Comparison of ENCODE assay signal across 27 cellular contexts in the genomic region with DNA sequence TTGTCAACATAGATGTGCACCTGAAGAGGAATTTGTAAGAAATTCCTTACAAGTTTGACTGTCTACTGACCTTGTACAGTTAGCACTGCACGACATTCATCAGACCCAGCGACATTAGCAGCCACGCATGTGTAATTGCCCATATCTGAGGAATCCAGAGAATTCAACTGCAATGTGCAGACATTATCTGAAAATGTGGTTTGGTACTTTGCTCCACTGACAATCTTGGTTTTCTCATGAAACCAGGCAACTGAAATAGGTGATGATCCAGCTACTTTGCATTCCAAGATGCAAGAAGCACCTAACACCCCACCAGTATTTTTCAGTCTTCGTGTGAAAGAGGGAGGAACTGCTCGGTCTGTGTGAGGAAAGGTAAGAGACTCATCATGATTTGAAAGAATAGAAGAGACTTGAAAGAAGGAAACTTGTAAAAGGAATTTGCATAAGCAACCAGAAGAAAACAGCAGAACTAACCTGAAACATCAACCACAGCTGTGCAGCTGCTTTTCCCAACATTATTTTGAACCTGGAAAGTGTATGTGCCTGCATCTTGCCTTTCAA.
"Had no signal": no experiment of that assay in that cellular context is flagged by ENCODE, and none has a peak within 500 bp of the region (broad histone marks: within the 10 kb centered on the region; RNA-seq: fewer than 3 reads in every experiment).

No MANE protein-coding gene starts in this region.

- ATAC-seq: foreskin keratinocyte; right lobe of liver; stimulated activated memory B cell treated with anti-CD40 and anti-IgM and Interleukin-4, amounts not matched to agents 10 μg/mL and 1 μg/mL and 100 μg/mL, for 72 hours; upper lobe of right lung had no signal

- H3K4me1 ChIP-seq: breast epithelium, esophagus muscularis mucosa, foreskin keratinocyte, right lobe of liver, stomach, thyroid gland, upper lobe of right lung had no signal

- DNase-seq: activated CD4-positive, alpha-beta memory T cell treated with anti-CD3 and anti-CD28 coated beads for 36 hours; activated CD4-positive, alpha-beta T cell treated with anti-CD3 and anti-CD28 coated beads for 48 hours; activated CD8-positive, alpha-beta memory T cell treated with anti-CD3 and anti-CD28 coated beads, Interleukin-2, amount 50 U/mL, for 4 hours; activated effector memory CD4-positive, alpha-beta T cell treated with anti-CD3 and anti-CD28 coated beads, Interleukin-2, amount 50 U/mL, for 16 hours; activated naive CD4-positive, alpha-beta T cell treated with anti-CD3 and anti-CD28 coated beads, Interleukin-2, amount 50 U/mL, for 16 hours; activated T-cell treated with anti-CD3 and anti-CD28 coated beads, Interleukin-2, amount 50 U/mL, for 1 hour; amniotic stem cell; dermis blood vessel endothelial cell; effector CD4-positive, alpha-beta T cell; foreskin keratinocyte; heart left ventricle; hypothalamus; immature natural killer cell; kidney; mesendoderm; posterior cingulate gyrus; right lobe of liver; stimulated activated CD4-positive, alpha-beta T cell treated with anti-CD3 and anti-CD28 coated beads, Interleukin-2, amount 100 ng/mL, for 48 hours; stomach; T-helper 9 cell; thyroid gland; upper lobe of right lung had no signal

- H3K27me3 ChIP-seq: breast epithelium, esophagus muscularis mucosa, foreskin keratinocyte, heart left ventricle, right lobe of liver, stomach, thyroid gland, upper lobe of right lung had no signal

- H3K9me3 ChIP-seq: breast epithelium, heart left ventricle, right lobe of liver, stomach, thyroid gland, upper lobe of right lung had no signal

- H3K36me3 ChIP-seq: breast epithelium, right lobe of liver, stomach, thyroid gland, upper lobe of right lung had no signal

- H3K27ac ChIP-seq: breast epithelium, esophagus muscularis mucosa, foreskin keratinocyte, right lobe of liver, stomach, thyroid gland, upper lobe of right lung, VCaP had no signal

- H3K4me3 ChIP-seq: breast epithelium, esophagus muscularis mucosa, heart left ventricle, lung, right lobe of liver, stomach, thyroid gland, upper lobe of right lung had no signal
